In genomic region chr5:172255444-172255843, GRCh38 we compare ENCODE assay signal across 28 cellular contexts.
"Had no signal": no experiment of that assay in that cellular context is flagged by ENCODE, and none has a peak within 500 bp of the region (broad histone marks: within the 10 kb centered on the region; RNA-seq: fewer than 3 reads in every experiment).

No MANE protein-coding gene starts in this region.

- H3K27ac Mint-ChIP-seq: dendritic cell treated with granulocyte-macrophage colony-stimulating factor and Interleukin-4, amounts not matched to agents 40 ng/mL and 50 ng/mL, for 4 days; effector memory CD8-positive, alpha-beta T cell; endodermal cell; mesothelial cell of epicardium; naive B cell had no signal

- H3K4me3 ChIP-seq: colonic mucosa, esophagus squamous epithelium, gastrocnemius medialis, heart right ventricle, left lung, lower lobe of right lung, mucosa of descending colon had no signal

- DNase-seq: colonic mucosa; cortex of kidney; effector CD8-positive, alpha-beta T cell; effector memory CD8-positive, alpha-beta T cell; endodermal cell; erythroblast; esophagus squamous epithelium; foreskin fibroblast; foreskin melanocyte; gastrocnemius medialis; glutamatergic neuron; head of caudate nucleus; heart right ventricle; hippocampal formation; left cardiac atrium; left ventricle myocardium superior; lower lobe of right lung; mesenchymal stem cell; mucosa of descending colon; naive B cell had no signal

- H3K27me3 Mint-ChIP-seq: dendritic cell treated with granulocyte-macrophage colony-stimulating factor and Interleukin-4, amounts not matched to agents 40 ng/mL and 50 ng/mL, for 4 days; effector memory CD8-positive, alpha-beta T cell; naive B cell had no signal

- FAIRE-seq: endometrium, islet of Langerhans, keratinocyte had no signal

- H3K4me1 ChIP-seq: colonic mucosa, esophagus squamous epithelium had no signal

- ATAC-seq: effector memory CD8-positive, alpha-beta T cell; esophagus mucosa; gastrocnemius medialis; heart right ventricle; left cardiac atrium; left lung; left ventricle myocardium superior; lower lobe of right lung; mucosa of descending colon had no signal

- H3K4me1 Mint-ChIP-seq: endodermal cell, mesothelial cell of epicardium, naive B cell had no signal

- H3K4me3 Mint-ChIP-seq: dendritic cell treated with granulocyte-macrophage colony-stimulating factor and Interleukin-4, amounts not matched to agents 40 ng/mL and 50 ng/mL, for 4 days; effector memory CD8-positive, alpha-beta T cell; endodermal cell; mesothelial cell of epicardium; naive B cell had no signal

- H3K36me3 ChIP-seq: colonic mucosa had no signal

- H3K27ac ChIP-seq: colonic mucosa, epithelial cell of prostate, esophagus squamous epithelium, gastrocnemius medialis, heart right ventricle, left lung, lower lobe of right lung had no signal

- H3K9me3 ChIP-seq: colonic mucosa, gastrocnemius medialis had no signal

- H3K27me3 ChIP-seq: colonic mucosa, esophagus squamous epithelium, gastrocnemius medialis, heart right ventricle, left lung had no signal
